ENCODE assay signal across 21 cellular contexts in genomic region chr1:19198820-19199219, GRCh38.
"Had no signal": no experiment of that assay in that cellular context is flagged by ENCODE, and none has a peak within 500 bp of the region (broad histone marks: within the 10 kb centered on the region; RNA-seq: fewer than 3 reads in every experiment).

No MANE protein-coding gene starts in this region.

- FAIRE-seq: RCC 7860 had no signal

- H3K4me2 ChIP-seq: KMS-11 had no signal

- H3K27ac ChIP-seq: KMS-11, SJSA1, SK-N-MC had no signal

- DNase-seq: Kasumi-1, MM.1S, NCI-H1092 treated with DMSO at 0.1 percent for 48 hours, NCI-H1436, NCI-H187, NCI-H2029, NCI-H2081 treated with DMSO at 0.1 percent for 48 hours, NCI-H2171, NCI-H226, NCI-H446, NCI-H510A, NCI-H524 treated with DMSO at 0.1 percent for 48 hours, NCI-H69, NCI-H774, Right ventricle myocardium superior, RPMI8226, SIG-M5 had no signal

- H3K4me3 ChIP-seq: SJSA1, SK-N-MC had no signal

- H3K9ac ChIP-seq: KMS-11 had no signal

- H3K27me3 ChIP-seq: SJSA1 had no signal

- H3K9me3 ChIP-seq: SJSA1 had no signal
